In genomic region chr10:101221479-101222246, GRCh38 we compare ENCODE assay signal across 21 cellular contexts. TPM values are rescaled to one million over a fixed set of nuclear protein-coding genes. Genes with fewer than 3 reads are reported as not detected.
DNase-seq lines count a peak whose midpoint lies in the region; ATAC-seq, FAIRE-seq and TF ChIP-seq lines count a peak whose summit lies in the region.
"Had no signal": no experiment of that assay in that cellular context is flagged by ENCODE, and none has a peak within 500 bp of the region (broad histone marks: within the 10 kb centered on the region; RNA-seq: fewer than 3 reads in every experiment).

No MANE protein-coding gene starts in this region.

- no peak overlapping the region for H2AFZ ChIP-seq in osteoblast (ENCODE audit: low read length)

- H3K4me1 ChIP-seq in HEK293 (ENCODE audit: control insufficient read depth, insufficient read depth, low read length), result no peaks in the 10 kb centered on the region
- no peaks in the 10 kb centered on the region for H3K4me1 ChIP-seq in osteoblast (ENCODE audit: insufficient read depth, low read length)
- H3K4me1 ChIP-seq: SJCRH30 had no signal

- H3K9me3 Mint-ChIP-seq in activated T-cell treated with anti-CD3 and anti-CD28 coated beads, Interleukin-2, amount 50 U/mL, for 4 hours, result no peaks in the 10 kb centered on the region
- H3K9me3 Mint-ChIP-seq in activated T-cell treated with anti-CD3 and anti-CD28 coated beads, Interleukin-2, amount 50 U/mL, for 24 hours, result no peaks in the 10 kb centered on the region
- H3K9me3 Mint-ChIP-seq: activated naive CD4-positive, alpha-beta T cell treated with anti-CD3 and anti-CD28 coated beads, Interleukin-2, amount 50 U/mL, for 24 hours had no signal

- H3K4me3 Mint-ChIP-seq in activated T-cell treated with anti-CD3 and anti-CD28 coated beads, Interleukin-2, amount 50 U/mL, for 4 hours, result peak overlapping the region; percentile 1
- no peak overlapping the region for H3K4me3 Mint-ChIP-seq in activated T-cell treated with anti-CD3 and anti-CD28 coated beads, Interleukin-2, amount 50 U/mL, for 24 hours
- H3K4me3 Mint-ChIP-seq: H9 had no signal

- H3K27ac ChIP-seq in HEK293 (ENCODE audit: extremely low read depth, low read depth, low read length), result no peak overlapping the region
- no peak overlapping the region for H3K27ac ChIP-seq in osteoblast (ENCODE audit: low read depth, low read length)
- H3K27ac ChIP-seq: dorsolateral prefrontal cortex, heart right ventricle, SJCRH30 had no signal

- CTCF ChIA-PET in HEK293 (lab: Yijun Ruan, JAX), result interaction anchor here (1.2 to 2.4 kb wide), 4 partner anchors 7 to 222 kb away, joined by 3 to 8 read pairs (median 5); no protein-coding TSS in a partner anchor

- H3K4me1 Mint-ChIP-seq in activated T-cell treated with anti-CD3 and anti-CD28 coated beads, Interleukin-2, amount 50 U/mL, for 4 hours (ENCODE audit: low read depth), result peaks cover 44% of the 10 kb centered on the region
- peaks cover 53% of the 10 kb centered on the region for H3K4me1 Mint-ChIP-seq in activated T-cell treated with anti-CD3 and anti-CD28 coated beads, Interleukin-2, amount 50 U/mL, for 24 hours (ENCODE audit: low read depth)

- POLR2A ChIA-PET in HEK293 (lab: Yijun Ruan, JAX), result interaction anchor here (2.0 kb wide), 1 partner anchor 8 kb away, joined by 11 read pairs; the partner anchor contains the start of gene LBX1

- H4K20me1 ChIP-seq in osteoblast (ENCODE audit: insufficient read depth, low read length), result peaks cover 9% of the 10 kb centered on the region

- H3K27me3 Mint-ChIP-seq in activated T-cell treated with anti-CD3 and anti-CD28 coated beads, Interleukin-2, amount 50 U/mL, for 4 hours (ENCODE audit: low read depth), result peaks cover 93% of the 10 kb centered on the region
- H3K27me3 Mint-ChIP-seq in activated T-cell treated with anti-CD3 and anti-CD28 coated beads, Interleukin-2, amount 50 U/mL, for 24 hours, result peaks cover 95% of the 10 kb centered on the region

- peak; percentile 94 for FAIRE-seq in bronchial epithelial cell (lab: Jason Lieb, UNC)
- FAIRE-seq: TTC549 had no signal

- H3K9me3 ChIP-seq in HEK293 (ENCODE audit: control insufficient read depth, insufficient read depth, low read depth, low read length) (no peaks in the 10 kb centered on the region), osteoblast (ENCODE audit: low read depth, low read length) (no peaks in the 10 kb centered on the region)
- H3K9me3 ChIP-seq: heart right ventricle, SJCRH30 had no signal

- H3K27me3 ChIP-seq in bronchial epithelial cell (ENCODE audit: control insufficient read depth, insufficient read depth, low read length), result peaks cover 76% of the 10 kb centered on the region
- peaks cover 98% of the 10 kb centered on the region for H3K27me3 ChIP-seq in osteoblast (ENCODE audit: insufficient read depth, low read length)
- H3K27me3 ChIP-seq: SJCRH30 had no signal

- no peak for DNase-seq in activated T-cell treated with anti-CD3 and anti-CD28 coated beads, Interleukin-2, amount 50 U/mL, for 4 hours
- DNase-seq in activated T-cell treated with anti-CD3 and anti-CD28 coated beads, Interleukin-2, amount 50 U/mL, for 24 hours, result no peak
- DNase-seq in bronchial epithelial cell (ENCODE audit: low read depth), result peak; percentile 90
- peak; percentile 65 for DNase-seq in osteoblast (ENCODE audit: insufficient read length, low spot score, missing footprints)
- DNase-seq in activated effector memory CD4-positive, alpha-beta T cell treated with Interleukin-2 at 50 U/mL for 16 hours, result no peak
- DNase-seq: dorsolateral prefrontal cortex; H9; heart right ventricle; islet precursor cell; NCI-H1930; right cardiac atrium; SJCRH30; stimulated activated CD4-positive, alpha-beta T cell treated with anti-CD3 and anti-CD28 coated beads, Interleukin-2, amount 100 ng/mL, for 24 hours; substantia nigra had no signal

- H3K79me2 ChIP-seq in osteoblast (ENCODE audit: insufficient read depth, low read length), result no peaks in the 10 kb centered on the region

- no peak overlapping the region for H3K27ac Mint-ChIP-seq in activated T-cell treated with anti-CD3 and anti-CD28 coated beads, Interleukin-2, amount 50 U/mL, for 24 hours
- H3K27ac Mint-ChIP-seq: activated naive CD4-positive, alpha-beta T cell treated with anti-CD3 and anti-CD28 coated beads, Interleukin-2, amount 50 U/mL, for 24 hours; H9 had no signal

- peak; percentile 39 to 50 for ATAC-seq in activated T-cell treated with anti-CD3 and anti-CD28 coated beads, Interleukin-2, amount 50 U/mL, for 4 hours
- ATAC-seq in GM19455 (IDR thresholded peaks at IDR 0.05; ENCODE audit: unreplicated experiment) (no peak), HG03354 (IDR thresholded peaks at IDR 0.05; ENCODE audit: poor library complexity, severe bottlenecking, unreplicated experiment) (no peak)

- H3K36me3 ChIP-seq in HEK293 (ENCODE audit: control insufficient read depth in 2 of 2, insufficient read depth in 1 of 2, low read length in 2 of 2) (no peaks in the 10 kb centered on the region), bronchial epithelial cell (ENCODE audit: control insufficient read depth, insufficient read depth, low read length) (no peaks in the 10 kb centered on the region), osteoblast (ENCODE audit: insufficient read depth, low read length) (no peaks in the 10 kb centered on the region)
- H3K36me3 ChIP-seq: heart right ventricle, SJCRH30 had no signal

- no peaks in the 10 kb centered on the region for H3K36me3 Mint-ChIP-seq in activated T-cell treated with anti-CD3 and anti-CD28 coated beads, Interleukin-2, amount 50 U/mL, for 4 hours (ENCODE audit: insufficient read depth)
- no peaks in the 10 kb centered on the region for H3K36me3 Mint-ChIP-seq in activated T-cell treated with anti-CD3 and anti-CD28 coated beads, Interleukin-2, amount 50 U/mL, for 24 hours (ENCODE audit: low read depth)
- H3K36me3 Mint-ChIP-seq: activated naive CD4-positive, alpha-beta T cell treated with anti-CD3 and anti-CD28 coated beads, Interleukin-2, amount 50 U/mL, for 24 hours had no signal

- no peak overlapping the region for H3K4me3 ChIP-seq in HEK293 (ENCODE audit: low read depth, low read length)
- H3K4me3 ChIP-seq in bronchial epithelial cell (ENCODE audit: low read depth, low read length), result no peak overlapping the region
- H3K4me3 ChIP-seq in osteoblast (ENCODE audit: insufficient read depth, low read length), result no peak overlapping the region
- H3K4me3 ChIP-seq: SJCRH30 had no signal

- no peak for TF ChIP-seq CTCF in HEK293 (tag by site-specific recombination; IDR thresholded peaks at IDR 0.05)
- TF ChIP-seq CTCF in bronchial epithelial cell (IDR thresholded peaks at IDR 0.05; ENCODE audit: insufficient read depth, low read length, severe bottlenecking), result no peak
- no peak for TF ChIP-seq CTCF in osteoblast (IDR thresholded peaks at IDR 0.05; ENCODE audit: extremely low read depth, low read depth, low read length)

- H3K4me2 ChIP-seq in osteoblast (ENCODE audit: insufficient read depth, low read length), result no peak overlapping the region

TF ChIP-seq in HEK293, 187 proteins besides CTCF, POLR2A, EP300 and RAD21 (continues in another document):
- TF ChIP-seq ZFHX2 (tag by site-specific recombination; conservative IDR thresholded peaks at IDR 0.05) (peak; percentile 99), PBX3 (CRISPR knock-in tag; IDR thresholded peaks at IDR 0.05) (no peak), KLF9 (tag by site-specific recombination; IDR thresholded peaks at IDR 0.05; ENCODE audit: low read depth) (no peak), ZBTB44 (tag by site-specific recombination; IDR thresholded peaks at IDR 0.05) (no peak), EGR2 (tag by site-specific recombination; IDR thresholded peaks at IDR 0.05; ENCODE audit: low read depth) (peak; percentile 99), ZBTB20 (tag by site-specific recombination; IDR thresholded peaks at IDR 0.05) (peak; percentile 71)

RNA-seq across cellular contexts. Expression of gene LBX1, which starts 7.6 kb away (rescaled TPM):
- not detected for total RNA-seq in activated T-cell treated with anti-CD3 and anti-CD28 coated beads, Interleukin-2, amount 50 U/mL, for 4 hours
- not detected in 2 replicates for total RNA-seq in bronchial epithelial cell
- total RNA-seq in osteoblast, result not detected in 2 replicates
- total RNA-seq: H9, heart right ventricle, M059J, OCI-LY7, right cardiac atrium had no signal

Comparison
In these comparisons a context has a peak if more than half of its experiments do, and no peak if none do; other contexts are left out.
1. ATAC-seq: peak in activated T-cell treated with anti-CD3 and anti-CD28 coated beads, Interleukin-2, amount 50 U/mL, for 4 hours (2 of 2); none in GM19455 (single experiment) and HG03354 (single experiment).
2. DNase-seq: peak in bronchial epithelial cell (single experiment) and osteoblast (single experiment); none in activated T-cell treated with anti-CD3 and anti-CD28 coated beads, Interleukin-2, amount 50 U/mL, for 4 hours (single experiment), activated T-cell treated with anti-CD3 and anti-CD28 coated beads, Interleukin-2, amount 50 U/mL, for 24 hours (single experiment) and activated effector memory CD4-positive, alpha-beta T cell treated with Interleukin-2 at 50 U/mL for 16 hours (single experiment).